ENCODE assay signal across 1 cellular context in genomic region chr13:113552786-113553540, GRCh38.
TF ChIP-seq lines count a peak whose summit lies in the region.

No MANE protein-coding gene starts in this region.

TF ChIP-seq in liver, 16 proteins besides CTCF, POLR2A, EP300 and RAD21 (continued from another document):
- TF ChIP-seq, protein P1, sequence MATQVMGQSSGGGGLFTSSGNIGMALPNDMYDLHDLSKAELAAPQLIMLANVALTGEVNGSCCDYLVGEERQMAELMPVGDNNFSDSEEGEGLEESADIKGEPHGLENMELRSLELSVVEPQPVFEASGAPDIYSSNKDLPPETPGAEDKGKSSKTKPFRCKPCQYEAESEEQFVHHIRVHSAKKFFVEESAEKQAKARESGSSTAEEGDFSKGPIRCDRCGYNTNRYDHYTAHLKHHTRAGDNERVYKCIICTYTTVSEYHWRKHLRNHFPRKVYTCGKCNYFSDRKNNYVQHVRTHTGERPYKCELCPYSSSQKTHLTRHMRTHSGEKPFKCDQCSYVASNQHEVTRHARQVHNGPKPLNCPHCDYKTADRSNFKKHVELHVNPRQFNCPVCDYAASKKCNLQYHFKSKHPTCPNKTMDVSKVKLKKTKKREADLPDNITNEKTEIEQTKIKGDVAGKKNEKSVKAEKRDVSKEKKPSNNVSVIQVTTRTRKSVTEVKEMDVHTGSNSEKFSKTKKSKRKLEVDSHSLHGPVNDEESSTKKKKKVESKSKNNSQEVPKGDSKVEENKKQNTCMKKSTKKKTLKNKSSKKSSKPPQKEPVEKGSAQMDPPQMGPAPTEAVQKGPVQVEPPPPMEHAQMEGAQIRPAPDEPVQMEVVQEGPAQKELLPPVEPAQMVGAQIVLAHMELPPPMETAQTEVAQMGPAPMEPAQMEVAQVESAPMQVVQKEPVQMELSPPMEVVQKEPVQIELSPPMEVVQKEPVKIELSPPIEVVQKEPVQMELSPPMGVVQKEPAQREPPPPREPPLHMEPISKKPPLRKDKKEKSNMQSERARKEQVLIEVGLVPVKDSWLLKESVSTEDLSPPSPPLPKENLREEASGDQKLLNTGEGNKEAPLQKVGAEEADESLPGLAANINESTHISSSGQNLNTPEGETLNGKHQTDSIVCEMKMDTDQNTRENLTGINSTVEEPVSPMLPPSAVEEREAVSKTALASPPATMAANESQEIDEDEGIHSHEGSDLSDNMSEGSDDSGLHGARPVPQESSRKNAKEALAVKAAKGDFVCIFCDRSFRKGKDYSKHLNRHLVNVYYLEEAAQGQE (IDR thresholded peaks at IDR 0.05) = no peak
- peak; percentile 20 for TF ChIP-seq SP1 (IDR thresholded peaks at IDR 0.05)
